In genomic region chr12:74317078-74317581, GRCh38 we compare ENCODE assay signal across 1 cellular context.
TF ChIP-seq lines count a peak whose summit lies in the region.

No MANE protein-coding gene starts in this region.

TF ChIP-seq in WTC11, 78 proteins besides CTCF, POLR2A, EP300 and RAD21 (continued from another document):
- TF ChIP-seq ZNF532 (CRISPR knock-in tag; IDR thresholded peaks at IDR 0.05; ENCODE audit: borderline replicate concordance) (no peak), AFF4 (CRISPR knock-in tag; IDR thresholded peaks at IDR 0.05; ENCODE audit: borderline replicate concordance) (no peak)
